In genomic region chr3:126158912-126159227, GRCh38 we compare ENCODE assay signal across 30 cellular contexts. TPM values are rescaled to one million over a fixed set of nuclear protein-coding genes. Genes with fewer than 3 reads are reported as not detected.
"Had no signal": no experiment of that assay in that cellular context is flagged by ENCODE, and none has a peak within 500 bp of the region (broad histone marks: within the 10 kb centered on the region; RNA-seq: fewer than 3 reads in every experiment).

No MANE protein-coding gene starts in this region.

- FAIRE-seq: islet of Langerhans had no signal

- DNase-seq: colonic mucosa; effector CD8-positive, alpha-beta T cell; endodermal cell; foreskin fibroblast; gastrocnemius medialis; heart right ventricle; hippocampal formation; left cardiac atrium; left lung; mesenchymal stem cell; naive thymus-derived CD4-positive, alpha-beta T cell; sigmoid colon; stimulated activated CD4-positive, alpha-beta T cell treated with anti-CD3 and anti-CD28 coated beads, Interleukin-4, amount 100 ng/mL, for 4 hours; stimulated activated naive CD8-positive, alpha-beta T cell treated with anti-CD3 and anti-CD28 coated beads, Interleukin-15, Interleukin-2, amounts not matched to agents 100 U/mL and 50 U/mL, for 24 hours; substantia nigra; testis; upper lobe of right lung; uterus had no signal

- H3K4me3 Mint-ChIP-seq: dendritic cell treated with granulocyte-macrophage colony-stimulating factor and Interleukin-4, amounts not matched to agents 40 ng/mL and 50 ng/mL, for 4 days; endodermal cell; mesothelial cell of epicardium; nephron; stimulated activated memory B cell treated with anti-CD40 and anti-IgM and Interleukin-4, amounts not matched to agents 10 μg/mL and 1 μg/mL and 100 μg/mL, for 72 hours had no signal

- H3K4me1 Mint-ChIP-seq: endodermal cell; nephron; stimulated activated memory B cell treated with anti-CD40 and anti-IgM and Interleukin-4, amounts not matched to agents 10 μg/mL and 1 μg/mL and 100 μg/mL, for 72 hours had no signal

- H3K4me1 ChIP-seq: colonic mucosa, left lung, parathyroid adenoma, prostate gland, sigmoid colon, testis, tibial nerve, upper lobe of right lung, uterus had no signal

- H3K9me3 Mint-ChIP-seq: dendritic cell treated with granulocyte-macrophage colony-stimulating factor and Interleukin-4, amounts not matched to agents 40 ng/mL and 50 ng/mL, for 4 days; mesothelial cell of epicardium; stimulated activated memory B cell treated with anti-CD40 and anti-IgM and Interleukin-4, amounts not matched to agents 10 μg/mL and 1 μg/mL and 100 μg/mL, for 72 hours had no signal

- H3K9ac ChIP-seq: parathyroid adenoma had no signal

- H3K79me2 ChIP-seq: parathyroid adenoma had no signal

- H2AFZ ChIP-seq: parathyroid adenoma had no signal

- H3K27ac ChIP-seq: colonic mucosa, epithelial cell of prostate, gastrocnemius medialis, heart right ventricle, left lung, parathyroid adenoma, prostate gland, right atrium auricular region, sigmoid colon, testis, tibial nerve, upper lobe of right lung, uterus had no signal

- H3K36me3 Mint-ChIP-seq: mesothelial cell of epicardium; naive thymus-derived CD4-positive, alpha-beta T cell; stimulated activated memory B cell treated with anti-CD40 and anti-IgM and Interleukin-4, amounts not matched to agents 10 μg/mL and 1 μg/mL and 100 μg/mL, for 72 hours had no signal

- H3K4me3 ChIP-seq: colonic mucosa, gastrocnemius medialis, heart right ventricle, left lung, prostate gland, right atrium auricular region, sigmoid colon, testis, tibial nerve, upper lobe of right lung, uterus had no signal

- H3K27me3 ChIP-seq: colonic mucosa, gastrocnemius medialis, heart right ventricle, left lung, right atrium auricular region, sigmoid colon, testis, tibial nerve, upper lobe of right lung, uterus had no signal

- ATAC-seq: esophagus mucosa; gastrocnemius medialis; left lung; naive thymus-derived CD4-positive, alpha-beta T cell; stimulated activated memory B cell treated with anti-CD40 and anti-IgM and Interleukin-4, amounts not matched to agents 10 μg/mL and 1 μg/mL and 100 μg/mL, for 72 hours; stimulated activated naive CD8-positive, alpha-beta T cell treated with anti-CD3 and anti-CD28 coated beads, Interleukin-15, Interleukin-2, amounts not matched to agents 100 U/mL and 50 U/mL, for 24 hours; upper lobe of right lung had no signal

- H3K27ac Mint-ChIP-seq: dendritic cell treated with granulocyte-macrophage colony-stimulating factor and Interleukin-4, amounts not matched to agents 40 ng/mL and 50 ng/mL, for 4 days; endodermal cell; mesothelial cell of epicardium; nephron; stimulated activated memory B cell treated with anti-CD40 and anti-IgM and Interleukin-4, amounts not matched to agents 10 μg/mL and 1 μg/mL and 100 μg/mL, for 72 hours had no signal

- H3K36me3 ChIP-seq: colonic mucosa, left lung, prostate gland, right atrium auricular region, sigmoid colon, tibial nerve, upper lobe of right lung, uterus had no signal

- H3K9me3 ChIP-seq: colonic mucosa, gastrocnemius medialis, heart right ventricle, left lung, prostate gland, right atrium auricular region, sigmoid colon, testis, tibial nerve, upper lobe of right lung, uterus had no signal

RNA-seq across cellular contexts. Expression of gene ALDH1L1, which starts 21.5 kb away (rescaled TPM):
- total RNA-seq: lung microvascular endothelial cell; naive thymus-derived CD4-positive, alpha-beta T cell had no signal
- polyA plus RNA-seq: naive thymus-derived CD4-positive, alpha-beta T cell had no signal
